ENCODE assay signal across 1 cellular context in the genomic region with DNA sequence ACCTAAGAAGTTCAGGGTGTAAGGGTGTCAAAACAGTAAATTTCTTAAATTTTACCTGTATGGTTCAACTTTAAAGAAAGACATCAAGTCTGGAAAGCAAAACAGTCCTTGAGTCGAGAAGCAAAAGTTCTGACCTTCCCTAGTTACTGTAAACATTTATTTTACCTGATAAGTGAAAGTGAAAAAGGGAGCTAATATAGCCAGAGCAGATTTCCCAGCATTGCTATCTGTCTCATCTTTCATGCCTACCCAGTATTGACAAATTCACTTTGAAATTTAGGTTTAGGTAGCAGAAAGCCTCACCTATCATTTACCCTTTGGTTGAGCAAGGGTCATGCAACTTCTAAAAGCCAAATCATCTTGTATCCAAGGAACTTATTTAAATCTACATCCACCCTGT.
A peak's percentile ranks its signal among the peaks of the same experiment; 100 is the strongest.
TF ChIP-seq lines count a peak whose summit lies in the region.

No MANE protein-coding gene starts in this region.

TF ChIP-seq in HepG2, 621 proteins besides CTCF, POLR2A, EP300 and RAD21 (continued from another document):
- TF ChIP-seq AHDC1 (CRISPR knock-in tag; IDR thresholded peaks at IDR 0.05; ENCODE audit: borderline replicate concordance), result peak; percentile 43; the same call in 1 of the 2 replicates
- no peak for TF ChIP-seq YEATS4 (CRISPR knock-in tag; IDR thresholded peaks at IDR 0.05; ENCODE audit: borderline replicate concordance)
- 0 out of 2 replicates have a peak, but pooled peaks have one; percentile 20 for TF ChIP-seq POGZ (CRISPR knock-in tag; IDR thresholded peaks at IDR 0.05)
- no peak for TF ChIP-seq HNRNPLL (IDR thresholded peaks at IDR 0.05; ENCODE audit: low read depth, low read length, poor library complexity, severe bottlenecking)
- TF ChIP-seq TCF7 (IDR thresholded peaks at IDR 0.05; ENCODE audit: low read depth), result peak; percentile 46
- TF ChIP-seq ISL2 (CRISPR knock-in tag; IDR thresholded peaks at IDR 0.05), result peak; percentile 81
- TF ChIP-seq, protein P1, sequence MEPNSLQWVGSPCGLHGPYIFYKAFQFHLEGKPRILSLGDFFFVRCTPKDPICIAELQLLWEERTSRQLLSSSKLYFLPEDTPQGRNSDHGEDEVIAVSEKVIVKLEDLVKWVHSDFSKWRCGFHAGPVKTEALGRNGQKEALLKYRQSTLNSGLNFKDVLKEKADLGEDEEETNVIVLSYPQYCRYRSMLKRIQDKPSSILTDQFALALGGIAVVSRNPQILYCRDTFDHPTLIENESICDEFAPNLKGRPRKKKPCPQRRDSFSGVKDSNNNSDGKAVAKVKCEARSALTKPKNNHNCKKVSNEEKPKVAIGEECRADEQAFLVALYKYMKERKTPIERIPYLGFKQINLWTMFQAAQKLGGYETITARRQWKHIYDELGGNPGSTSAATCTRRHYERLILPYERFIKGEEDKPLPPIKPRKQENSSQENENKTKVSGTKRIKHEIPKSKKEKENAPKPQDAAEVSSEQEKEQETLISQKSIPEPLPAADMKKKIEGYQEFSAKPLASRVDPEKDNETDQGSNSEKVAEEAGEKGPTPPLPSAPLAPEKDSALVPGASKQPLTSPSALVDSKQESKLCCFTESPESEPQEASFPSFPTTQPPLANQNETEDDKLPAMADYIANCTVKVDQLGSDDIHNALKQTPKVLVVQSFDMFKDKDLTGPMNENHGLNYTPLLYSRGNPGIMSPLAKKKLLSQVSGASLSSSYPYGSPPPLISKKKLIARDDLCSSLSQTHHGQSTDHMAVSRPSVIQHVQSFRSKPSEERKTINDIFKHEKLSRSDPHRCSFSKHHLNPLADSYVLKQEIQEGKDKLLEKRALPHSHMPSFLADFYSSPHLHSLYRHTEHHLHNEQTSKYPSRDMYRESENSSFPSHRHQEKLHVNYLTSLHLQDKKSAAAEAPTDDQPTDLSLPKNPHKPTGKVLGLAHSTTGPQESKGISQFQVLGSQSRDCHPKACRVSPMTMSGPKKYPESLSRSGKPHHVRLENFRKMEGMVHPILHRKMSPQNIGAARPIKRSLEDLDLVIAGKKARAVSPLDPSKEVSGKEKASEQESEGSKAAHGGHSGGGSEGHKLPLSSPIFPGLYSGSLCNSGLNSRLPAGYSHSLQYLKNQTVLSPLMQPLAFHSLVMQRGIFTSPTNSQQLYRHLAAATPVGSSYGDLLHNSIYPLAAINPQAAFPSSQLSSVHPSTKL (CRISPR knock-in tag; IDR thresholded peaks at IDR 0.05), result peak; percentile 74
- TF ChIP-seq NCOA2 (CRISPR knock-in tag; IDR thresholded peaks at IDR 0.05), result peak; percentile 74
- peak; percentile 26; the same call in 1 of the 2 replicates for TF ChIP-seq DPF2 (CRISPR knock-in tag; IDR thresholded peaks at IDR 0.05; ENCODE audit: borderline replicate concordance, low read depth)
- no peak for TF ChIP-seq KDM3A (CRISPR knock-in tag; IDR thresholded peaks at IDR 0.05; ENCODE audit: low read depth)
- TF ChIP-seq, protein P2, sequence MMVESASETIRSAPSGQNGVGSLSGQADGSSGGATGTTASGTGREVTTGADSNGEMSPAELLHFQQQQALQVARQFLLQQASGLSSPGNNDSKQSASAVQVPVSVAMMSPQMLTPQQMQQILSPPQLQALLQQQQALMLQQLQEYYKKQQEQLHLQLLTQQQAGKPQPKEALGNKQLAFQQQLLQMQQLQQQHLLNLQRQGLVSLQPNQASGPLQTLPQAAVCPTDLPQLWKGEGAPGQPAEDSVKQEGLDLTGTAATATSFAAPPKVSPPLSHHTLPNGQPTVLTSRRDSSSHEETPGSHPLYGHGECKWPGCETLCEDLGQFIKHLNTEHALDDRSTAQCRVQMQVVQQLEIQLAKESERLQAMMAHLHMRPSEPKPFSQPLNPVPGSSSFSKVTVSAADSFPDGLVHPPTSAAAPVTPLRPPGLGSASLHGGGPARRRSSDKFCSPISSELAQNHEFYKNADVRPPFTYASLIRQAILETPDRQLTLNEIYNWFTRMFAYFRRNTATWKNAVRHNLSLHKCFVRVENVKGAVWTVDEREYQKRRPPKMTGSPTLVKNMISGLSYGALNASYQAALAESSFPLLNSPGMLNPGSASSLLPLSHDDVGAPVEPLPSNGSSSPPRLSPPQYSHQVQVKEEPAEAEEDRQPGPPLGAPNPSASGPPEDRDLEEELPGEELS (CRISPR knock-in tag; IDR thresholded peaks at IDR 0.05), result peak; percentile 48; the same call in 1 of the 2 replicates
TF ChIP-seq in HepG2: peak in this region for 25.
